In the genomic region with DNA sequence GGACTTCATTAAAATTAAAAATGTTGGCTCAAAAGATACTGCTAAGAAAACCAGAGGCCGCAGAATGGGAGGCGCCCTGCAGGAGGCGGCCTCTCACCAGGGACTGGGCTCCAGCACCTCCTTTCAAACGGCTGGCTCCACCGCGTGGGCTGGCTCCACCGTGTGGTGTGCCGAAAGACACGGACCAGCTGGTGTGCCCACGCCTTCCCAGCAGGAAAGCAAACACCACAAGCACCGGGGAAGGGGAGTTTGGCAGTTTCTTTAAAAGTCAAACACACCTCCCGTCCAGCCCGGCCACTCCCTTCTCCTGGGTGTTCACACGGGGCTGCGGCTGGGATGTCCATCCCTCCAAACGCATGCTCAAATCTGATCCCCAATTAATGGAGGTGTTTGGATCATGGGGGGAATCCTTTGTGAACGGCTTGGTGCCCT, we compare ENCODE assay signal across 8 cellular contexts. TPM values are rescaled to one million over a fixed set of nuclear protein-coding genes. Genes with fewer than 3 reads are reported as not detected.
DNase-seq lines count a peak whose midpoint lies in the region; ATAC-seq lines count a peak whose summit lies in the region.

No MANE protein-coding gene starts in this region.

- POLR2A ChIA-PET in activated CD4-positive, alpha-beta T cell treated with anti-CD3 and anti-CD28 coated beads for 36 hours (lab: Charles Lee): no interaction called here

- H3K4me1 Mint-ChIP-seq in activated CD4-positive, alpha-beta T cell treated with anti-CD3 and anti-CD28 coated beads for 36 hours: peaks cover 10% of the 10 kb centered on the region

- peaks cover 11% of the 10 kb centered on the region for H3K36me3 Mint-ChIP-seq in activated CD4-positive, alpha-beta T cell treated with anti-CD3 and anti-CD28 coated beads for 36 hours (ENCODE audit: low read depth)

- no peak overlapping the region for H3K4me3 Mint-ChIP-seq in activated CD4-positive, alpha-beta T cell treated with anti-CD3 and anti-CD28 coated beads for 36 hours

- no peaks in the 10 kb centered on the region for H3K27me3 Mint-ChIP-seq in activated CD4-positive, alpha-beta T cell treated with anti-CD3 and anti-CD28 coated beads for 36 hours

- H3K79me2 ChIP-seq in mesendoderm (ENCODE audit: control insufficient read depth, insufficient read depth, low read length): no peaks in the 10 kb centered on the region

- intact Hi-C loops in activated CD4-positive, alpha-beta T cell treated with anti-CD3 and anti-CD28 coated beads for 36 hours (cut with DNase I, micrococcal nuclease): loop anchor here in 1 of 2 experiments (1.0 kb wide), 1 partner anchor 117 kb away; no protein-coding TSS in a partner anchor

- no peaks in the 10 kb centered on the region for H3K4me1 ChIP-seq in mesendoderm (ENCODE audit: control insufficient read depth, low read depth, low read length)

- H3K79me1 ChIP-seq in mesendoderm (ENCODE audit: low read length): no peaks in the 10 kb centered on the region

- H4K5ac ChIP-seq in mesendoderm (ENCODE audit: low read length): no peak overlapping the region

- H3K27ac ChIP-seq in mesendoderm (ENCODE audit: low read depth, low read length): no peak overlapping the region

- H2BK5ac ChIP-seq in mesendoderm (ENCODE audit: low read length): no peak overlapping the region

- H3K56ac ChIP-seq in mesendoderm (ENCODE audit: low read length): no peak overlapping the region

- no peak overlapping the region for H3K18ac ChIP-seq in mesendoderm (ENCODE audit: low read length)

- no peak overlapping the region for H3K4me3 ChIP-seq in mesendoderm (ENCODE audit: low read length)

- peak; percentile 96 for ATAC-seq in activated CD4-positive, alpha-beta T cell treated with anti-CD3 and anti-CD28 coated beads for 36 hours
- ATAC-seq in GM19455 (IDR thresholded peaks at IDR 0.05; ENCODE audit: unreplicated experiment) (no peak), HG03442 (IDR thresholded peaks at IDR 0.05; ENCODE audit: unreplicated experiment) (no peak)

- H2AK5ac ChIP-seq in mesendoderm (ENCODE audit: low read length): no peak overlapping the region

- H4K8ac ChIP-seq in mesendoderm (ENCODE audit: low read depth, low read length): no peak overlapping the region

- peak overlapping the region; percentile 65 for H3K27ac Mint-ChIP-seq in activated CD4-positive, alpha-beta T cell treated with anti-CD3 and anti-CD28 coated beads for 36 hours

- no peaks in the 10 kb centered on the region for H3K9me3 Mint-ChIP-seq in activated CD4-positive, alpha-beta T cell treated with anti-CD3 and anti-CD28 coated beads for 36 hours (ENCODE audit: low read depth)

- no CpG with 5 or more reads among the region's 17 CpGs for WGBS in mesendoderm (ENCODE audit: extremely low coverage, insufficient coverage, low lambda C conversion rate)

- no peak overlapping the region for H2BK15ac ChIP-seq in mesendoderm (replicated peaks; ENCODE audit: low read depth)

- no peak overlapping the region for H2BK120ac ChIP-seq in mesendoderm (ENCODE audit: low read depth, low read length)

- H3K36me3 ChIP-seq in mesendoderm (ENCODE audit: control insufficient read depth, insufficient read depth, low read length): no peaks in the 10 kb centered on the region

- H3K4ac ChIP-seq in mesendoderm (ENCODE audit: low read depth, low read length): no peak overlapping the region

- no peak overlapping the region for H3K4me2 ChIP-seq in mesendoderm (ENCODE audit: low read length)

- no peaks in the 10 kb centered on the region for H3K27me3 ChIP-seq in mesendoderm (ENCODE audit: insufficient read depth, low read length, poor library complexity)

- DNase-seq in G401 (ENCODE audit: low spot score) (peak; percentile 67), NCI-H1694 (lab: John Stamatoyannopoulos, UW) (peak; percentile 18), dermis microvascular lymphatic vessel endothelial cell (ENCODE audit: low read depth in 2 of 2) (peak; percentile 45 to 79), mesendoderm (peak; percentile 66)
- peak; percentile 85 for DNase-seq in activated CD4-positive, alpha-beta T cell treated with anti-CD3 and anti-CD28 coated beads for 36 hours
- DNase-seq in stimulated activated naive CD4-positive, alpha-beta T cell (lab: John Stamatoyannopoulos, UW): peak; percentile 23 to 52 (median 42)

- no peak overlapping the region for H3K23ac ChIP-seq in mesendoderm (ENCODE audit: low read length)

- no peak overlapping the region for H3K9ac ChIP-seq in mesendoderm (ENCODE audit: low read length)

- CTCF ChIA-PET in activated CD4-positive, alpha-beta T cell treated with anti-CD3 and anti-CD28 coated beads for 36 hours (lab: Charles Lee): no interaction called here

- in situ Hi-C loops in G401 (cut with HindIII; ENCODE audit: low sequenced_read_pairs): no loop called here

RNA-seq across cellular contexts. Expression of a gene that starts 13.9 kb away (rescaled TPM):
- 81.3 and 108 TPM in 2 replicates for total RNA-seq in G401 (2014; rRNA removed; shearing (Covaris generic))
- 10 to 100 TPM; 20.9 to 25.0 TPM for total RNA-seq in activated CD4-positive, alpha-beta T cell treated with anti-CD3 and anti-CD28 coated beads for 36 hours
- total RNA-seq in dermis microvascular lymphatic vessel endothelial cell: 53.5 and 82.7 TPM in 2 replicates
- polyA plus RNA-seq in mesendoderm (2013, experiment 1 of 2): 13.9 TPM
- 13.2 TPM for polyA plus RNA-seq in mesendoderm (2013, experiment 2 of 2)

RNA-seq across cellular contexts. Expression of a gene that starts 14.3 kb away (rescaled TPM):
- total RNA-seq in G401 (2014; rRNA removed; shearing (Covaris generic)): 63.5 and 85.2 TPM in 2 replicates
- 10 to 100 TPM; 11.6 to 11.9 TPM for total RNA-seq in activated CD4-positive, alpha-beta T cell treated with anti-CD3 and anti-CD28 coated beads for 36 hours
- 72.3 and 84.5 TPM in 2 replicates for total RNA-seq in dermis microvascular lymphatic vessel endothelial cell
- 19.2 TPM for polyA plus RNA-seq in mesendoderm (2013, experiment 1 of 2)
- 20.0 TPM for polyA plus RNA-seq in mesendoderm (2013, experiment 2 of 2)

RNA-seq across cellular contexts. Expression of a gene that starts 19.2 kb away (rescaled TPM):
- total RNA-seq in G401 (2014; rRNA removed; shearing (Covaris generic)): 0.31 TPM in 1 of 2 replicates, not detected in the other
- not detected for total RNA-seq in activated CD4-positive, alpha-beta T cell treated with anti-CD3 and anti-CD28 coated beads for 36 hours
- total RNA-seq in dermis microvascular lymphatic vessel endothelial cell: not detected in 2 replicates
- polyA plus RNA-seq in mesendoderm (2013, experiment 1 of 2): not detected
- polyA plus RNA-seq in mesendoderm (2013, experiment 2 of 2): not detected

RNA-seq across cellular contexts. Expression of a gene that starts 30.0 kb away (rescaled TPM):
- 128 and 160 TPM in 2 replicates for total RNA-seq in G401 (2014; rRNA removed; shearing (Covaris generic))
- 10 to 100 TPM; 34.4 to 42.4 TPM for total RNA-seq in activated CD4-positive, alpha-beta T cell treated with anti-CD3 and anti-CD28 coated beads for 36 hours
- total RNA-seq in dermis microvascular lymphatic vessel endothelial cell: 58.9 and 76.7 TPM in 2 replicates
- polyA plus RNA-seq in mesendoderm (2013, experiment 1 of 2): 54.8 TPM
- 55.5 TPM for polyA plus RNA-seq in mesendoderm (2013, experiment 2 of 2)

RNA-seq across cellular contexts. Expression of a gene that starts 30.4 kb away (rescaled TPM):
- 14.0 and 27.3 TPM in 2 replicates for total RNA-seq in G401 (2014; rRNA removed; shearing (Covaris generic))
- total RNA-seq in activated CD4-positive, alpha-beta T cell treated with anti-CD3 and anti-CD28 coated beads for 36 hours: 10 to 100 TPM; 12.5 to 13.6 TPM
- 35.3 and 54.2 TPM in 2 replicates for total RNA-seq in dermis microvascular lymphatic vessel endothelial cell
- 10.0 TPM for polyA plus RNA-seq in mesendoderm (2013, experiment 1 of 2)
- polyA plus RNA-seq in mesendoderm (2013, experiment 2 of 2): 9.7 TPM

Comparison
In these comparisons a context has a peak if more than half of its experiments do, and no peak if none do; other contexts are left out.
1. DNase-seq: peak in every context shown above with its lines; median percentile 85 in activated CD4-positive, alpha-beta T cell treated with anti-CD3 and anti-CD28 coated beads for 36 hours; 67 in G401; 66 in mesendoderm; 62 in dermis microvascular lymphatic vessel endothelial cell; 42 in stimulated activated naive CD4-positive, alpha-beta T cell; 18 in NCI-H1694.